11 cellular contexts compared by ENCODE assay signal in the genomic region with DNA sequence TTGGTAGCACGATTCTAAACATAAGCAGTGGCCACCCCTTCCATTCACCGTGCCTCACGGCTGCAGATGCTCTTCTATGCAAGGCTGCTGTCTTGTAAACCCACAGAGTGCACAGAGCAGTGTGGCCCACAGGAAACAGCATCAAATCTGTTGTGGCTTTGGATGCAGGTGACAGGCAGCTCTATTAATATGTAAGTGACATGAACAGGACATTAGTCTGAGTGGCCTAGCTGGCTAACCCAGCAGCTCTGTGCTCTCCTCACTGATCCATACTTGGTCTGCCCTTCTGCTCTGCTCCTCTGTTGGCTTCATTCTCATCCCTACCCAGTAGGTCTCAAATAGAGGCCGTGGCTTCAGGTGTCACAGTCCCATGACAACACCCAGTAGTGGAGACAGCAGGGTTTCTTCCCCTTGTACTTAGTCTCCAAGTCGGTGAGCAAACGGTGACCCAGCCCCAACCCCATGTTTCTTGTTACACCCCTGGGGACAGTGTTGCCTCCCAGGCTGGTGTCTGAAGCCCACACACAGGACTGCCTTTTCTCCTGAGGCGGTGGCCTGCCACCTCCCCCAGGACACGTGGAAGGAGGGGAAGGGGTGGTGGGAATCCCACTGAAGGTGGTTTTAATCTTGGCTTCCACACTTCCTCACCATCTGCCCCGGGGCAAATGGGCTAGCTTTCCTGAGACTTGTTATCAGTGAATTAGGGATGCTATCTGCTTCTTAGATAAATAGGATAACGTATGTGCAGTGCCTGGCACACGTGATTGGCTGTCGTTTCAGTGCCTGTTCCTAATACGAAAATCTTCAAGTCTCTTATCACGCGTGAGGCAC.
A peak's percentile ranks its signal among the peaks of the same experiment; 100 is the strongest.
DNase-seq lines count a peak whose midpoint lies in the region; ATAC-seq lines count a peak whose summit lies in the region.
"Had no signal": no experiment of that assay in that cellular context is flagged by ENCODE, and none has a peak within 500 bp of the region (broad histone marks: within the 10 kb centered on the region; RNA-seq: fewer than 3 reads in every experiment).

No MANE protein-coding gene starts in this region.

- H3K4me1 Mint-ChIP-seq in stimulated activated effector memory CD8-positive, alpha-beta T cell treated with anti-CD3 and anti-CD28 coated beads, Interleukin-12 subunit alpha, Interleukin-12 subunit beta, amount 100 ng/mL, for 72 hours: peaks cover 5% of the 10 kb centered on the region

- no peak overlapping the region for H3K27ac Mint-ChIP-seq in stimulated activated effector memory CD8-positive, alpha-beta T cell treated with anti-CD3 and anti-CD28 coated beads, Interleukin-12 subunit alpha, Interleukin-12 subunit beta, amount 100 ng/mL, for 72 hours

- DNase-seq in DMS53 (lab: John Stamatoyannopoulos, UW) (peak; percentile 42), DMS53 treated with DMSO at 0.1 percent for 48 hours (lab: John Stamatoyannopoulos, UW; ENCODE audit: unreplicated experiment) (no peak), RPMI8226 (peak; percentile 16), NCI-H1105 (lab: John Stamatoyannopoulos, UW) (no peak), retina (no peak), iPS-NIHi7 (ENCODE audit: extremely low spot score) (no peak)
- DNase-seq in stimulated activated effector memory CD8-positive, alpha-beta T cell treated with anti-CD3 and anti-CD28 coated beads, Interleukin-12 subunit alpha, Interleukin-12 subunit beta, amount 100 ng/mL, for 72 hours (ENCODE audit: low spot score in 2 of 2): no peak
- DNase-seq: activated T-cell treated with anti-CD3 and anti-CD28 coated beads, Interleukin-2, amount 50 U/mL, for 1 hour; brain microvascular endothelial cell; Peyer's patch had no signal

- no peak overlapping the region for H3K4me3 Mint-ChIP-seq in stimulated activated effector memory CD8-positive, alpha-beta T cell treated with anti-CD3 and anti-CD28 coated beads, Interleukin-12 subunit alpha, Interleukin-12 subunit beta, amount 100 ng/mL, for 72 hours

- ATAC-seq in HG02610 (IDR thresholded peaks at IDR 0.05; ENCODE audit: unreplicated experiment): peak; percentile 57
- peak; percentile 22 for ATAC-seq in stimulated activated effector memory CD8-positive, alpha-beta T cell treated with anti-CD3 and anti-CD28 coated beads, Interleukin-12 subunit alpha, Interleukin-12 subunit beta, amount 100 ng/mL, for 72 hours

- H3K36me3 Mint-ChIP-seq in stimulated activated effector memory CD8-positive, alpha-beta T cell treated with anti-CD3 and anti-CD28 coated beads, Interleukin-12 subunit alpha, Interleukin-12 subunit beta, amount 100 ng/mL, for 72 hours: no peaks in the 10 kb centered on the region

- no peaks in the 10 kb centered on the region for H3K9me3 Mint-ChIP-seq in stimulated activated effector memory CD8-positive, alpha-beta T cell treated with anti-CD3 and anti-CD28 coated beads, Interleukin-12 subunit alpha, Interleukin-12 subunit beta, amount 100 ng/mL, for 72 hours

Comparison
In these comparisons a context has a peak if more than half of its experiments do, and no peak if none do; other contexts are left out.
1. DNase-seq: peak in DMS53 (single experiment) and RPMI8226 (single experiment); none in DMS53 treated with DMSO at 0.1 percent for 48 hours (single experiment), stimulated activated effector memory CD8-positive, alpha-beta T cell treated with anti-CD3 and anti-CD28 coated beads, Interleukin-12 subunit alpha, Interleukin-12 subunit beta, amount 100 ng/mL, for 72 hours (0 of 2), NCI-H1105 (single experiment), retina (single experiment) and iPS-NIHi7 (single experiment).